1 cellular context compared by ENCODE assay signal in the genomic region with DNA sequence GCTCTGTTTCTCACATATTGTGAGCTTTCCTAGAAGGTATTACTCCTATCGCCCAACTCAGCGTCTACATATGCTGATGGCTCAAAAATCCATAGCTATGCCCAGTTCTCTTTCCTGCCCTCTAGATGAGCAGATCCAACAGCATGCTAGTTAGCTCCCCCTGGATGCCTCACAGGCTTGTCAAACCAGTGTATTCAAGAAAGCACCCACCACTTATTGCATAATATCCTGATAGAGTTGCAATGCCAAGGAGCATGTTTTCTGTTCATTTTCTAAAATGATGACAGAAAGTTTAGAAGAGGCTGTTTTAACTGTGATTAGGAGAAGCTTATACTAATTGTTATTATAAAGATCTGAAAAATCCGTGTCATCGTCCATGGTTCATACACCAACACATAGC.
TF ChIP-seq lines count a peak whose summit lies in the region.

No MANE protein-coding gene starts in this region.

TF ChIP-seq in WTC11, 78 proteins besides CTCF, POLR2A, EP300 and RAD21 (continued from another document):
- TF ChIP-seq, protein P1, sequence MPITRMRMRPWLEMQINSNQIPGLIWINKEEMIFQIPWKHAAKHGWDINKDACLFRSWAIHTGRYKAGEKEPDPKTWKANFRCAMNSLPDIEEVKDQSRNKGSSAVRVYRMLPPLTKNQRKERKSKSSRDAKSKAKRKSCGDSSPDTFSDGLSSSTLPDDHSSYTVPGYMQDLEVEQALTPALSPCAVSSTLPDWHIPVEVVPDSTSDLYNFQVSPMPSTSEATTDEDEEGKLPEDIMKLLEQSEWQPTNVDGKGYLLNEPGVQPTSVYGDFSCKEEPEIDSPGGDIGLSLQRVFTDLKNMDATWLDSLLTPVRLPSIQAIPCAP (CRISPR knock-in tag; IDR thresholded peaks at IDR 0.05): no peak
- TF ChIP-seq FOXP1 (CRISPR knock-in tag; IDR thresholded peaks at IDR 0.05; ENCODE audit: borderline replicate concordance) (no peak), SOX15 (CRISPR knock-in tag; IDR thresholded peaks at IDR 0.05) (no peak)
- TF ChIP-seq, protein P2, sequence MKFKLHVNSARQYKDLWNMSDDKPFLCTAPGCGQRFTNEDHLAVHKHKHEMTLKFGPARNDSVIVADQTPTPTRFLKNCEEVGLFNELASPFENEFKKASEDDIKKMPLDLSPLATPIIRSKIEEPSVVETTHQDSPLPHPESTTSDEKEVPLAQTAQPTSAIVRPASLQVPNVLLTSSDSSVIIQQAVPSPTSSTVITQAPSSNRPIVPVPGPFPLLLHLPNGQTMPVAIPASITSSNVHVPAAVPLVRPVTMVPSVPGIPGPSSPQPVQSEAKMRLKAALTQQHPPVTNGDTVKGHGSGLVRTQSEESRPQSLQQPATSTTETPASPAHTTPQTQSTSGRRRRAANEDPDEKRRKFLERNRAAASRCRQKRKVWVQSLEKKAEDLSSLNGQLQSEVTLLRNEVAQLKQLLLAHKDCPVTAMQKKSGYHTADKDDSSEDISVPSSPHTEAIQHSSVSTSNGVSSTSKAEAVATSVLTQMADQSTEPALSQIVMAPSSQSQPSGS (CRISPR knock-in tag; IDR thresholded peaks at IDR 0.05; ENCODE audit: borderline replicate concordance, low read depth): no peak
- TF ChIP-seq, protein P3, sequence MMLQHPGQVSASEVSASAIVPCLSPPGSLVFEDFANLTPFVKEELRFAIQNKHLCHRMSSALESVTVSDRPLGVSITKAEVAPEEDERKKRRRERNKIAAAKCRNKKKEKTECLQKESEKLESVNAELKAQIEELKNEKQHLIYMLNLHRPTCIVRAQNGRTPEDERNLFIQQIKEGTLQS (CRISPR knock-in tag; conservative IDR thresholded peaks at IDR 0.05): no peak
- TF ChIP-seq, protein P4, sequence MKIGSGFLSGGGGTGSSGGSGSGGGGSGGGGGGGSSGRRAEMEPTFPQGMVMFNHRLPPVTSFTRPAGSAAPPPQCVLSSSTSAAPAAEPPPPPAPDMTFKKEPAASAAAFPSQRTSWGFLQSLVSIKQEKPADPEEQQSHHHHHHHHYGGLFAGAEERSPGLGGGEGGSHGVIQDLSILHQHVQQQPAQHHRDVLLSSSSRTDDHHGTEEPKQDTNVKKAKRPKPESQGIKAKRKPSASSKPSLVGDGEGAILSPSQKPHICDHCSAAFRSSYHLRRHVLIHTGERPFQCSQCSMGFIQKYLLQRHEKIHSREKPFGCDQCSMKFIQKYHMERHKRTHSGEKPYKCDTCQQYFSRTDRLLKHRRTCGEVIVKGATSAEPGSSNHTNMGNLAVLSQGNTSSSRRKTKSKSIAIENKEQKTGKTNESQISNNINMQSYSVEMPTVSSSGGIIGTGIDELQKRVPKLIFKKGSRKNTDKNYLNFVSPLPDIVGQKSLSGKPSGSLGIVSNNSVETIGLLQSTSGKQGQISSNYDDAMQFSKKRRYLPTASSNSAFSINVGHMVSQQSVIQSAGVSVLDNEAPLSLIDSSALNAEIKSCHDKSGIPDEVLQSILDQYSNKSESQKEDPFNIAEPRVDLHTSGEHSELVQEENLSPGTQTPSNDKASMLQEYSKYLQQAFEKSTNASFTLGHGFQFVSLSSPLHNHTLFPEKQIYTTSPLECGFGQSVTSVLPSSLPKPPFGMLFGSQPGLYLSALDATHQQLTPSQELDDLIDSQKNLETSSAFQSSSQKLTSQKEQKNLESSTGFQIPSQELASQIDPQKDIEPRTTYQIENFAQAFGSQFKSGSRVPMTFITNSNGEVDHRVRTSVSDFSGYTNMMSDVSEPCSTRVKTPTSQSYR (CRISPR knock-in tag; IDR thresholded peaks at IDR 0.05): no peak
TF ChIP-seq in WTC11: peak in this region for 0.
